Comparison of ENCODE assay signal across 27 cellular contexts in the genomic region with DNA sequence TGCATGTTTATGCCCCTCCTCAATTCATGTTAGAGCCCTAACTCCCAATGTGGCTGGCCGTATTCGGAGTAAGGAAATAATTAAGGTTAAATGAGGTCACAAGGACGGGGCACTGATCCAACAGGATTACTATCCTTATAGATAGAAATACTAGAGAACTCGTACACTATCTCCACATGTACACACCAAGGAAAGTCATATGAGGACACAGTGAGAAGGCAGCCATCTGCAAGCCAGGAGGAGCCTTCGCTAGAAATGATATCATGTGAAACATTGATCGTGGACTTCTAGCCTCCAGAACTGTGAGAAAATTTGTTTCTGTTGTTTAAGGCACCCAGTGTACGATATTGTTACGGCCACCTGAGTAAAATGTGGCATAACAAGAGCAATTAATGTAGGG.
"Had no signal": no experiment of that assay in that cellular context is flagged by ENCODE, and none has a peak within 500 bp of the region (broad histone marks: within the 10 kb centered on the region; RNA-seq: fewer than 3 reads in every experiment).

No MANE protein-coding gene starts in this region.

- H3K79me2 ChIP-seq: parathyroid adenoma had no signal

- H3K9ac ChIP-seq: neural progenitor cell, parathyroid adenoma had no signal

- H3K4me1 ChIP-seq: colonic mucosa, neural progenitor cell, parathyroid adenoma, prostate gland had no signal

- ATAC-seq: gastroesophageal sphincter; left lung; natural killer cell treated with Interleukin-12 subunit alpha and Interleukin-12 subunit beta and Interleukin-15 and Interleukin-18, amount 100 ng/mL, for 72 hours; stimulated activated naive B cell treated with anti-CD40 and anti-IgM and Interleukin-4, amounts not matched to agents 10 μg/mL and 1 μg/mL and 100 μg/mL, for 72 hours; stimulated activated naive CD8-positive, alpha-beta T cell treated with anti-CD3 and anti-CD28 coated beads, Interleukin-15, amount 100 ng/mL, for 72 hours had no signal

- DNase-seq: cerebellar nuclear complex; colonic mucosa; effector CD4-positive, alpha-beta T cell; endodermal cell; erythroblast; glutamatergic neuron; immature natural killer cell; left lung; mesenchymal stem cell; midbrain; occipital lobe; retina; sigmoid colon; stimulated activated CD4-positive, alpha-beta T cell treated with anti-CD3 and anti-CD28 coated beads, Interleukin-2, amount 100 ng/mL, for 24 hours; stimulated activated CD4-positive, alpha-beta T cell treated with anti-CD3 and anti-CD28 coated beads, Interleukin-4, amount 100 ng/mL, for 4 hours; stimulated activated naive B cell treated with anti-CD40 and anti-IgM and Interleukin-4, amounts not matched to agents 10 μg/mL and 1 μg/mL and 100 μg/mL, for 72 hours; stimulated activated naive CD8-positive, alpha-beta T cell treated with anti-CD3 and anti-CD28 coated beads, Interleukin-15, amount 100 ng/mL, for 72 hours; substantia nigra; transverse colon had no signal

- H3K4me3 ChIP-seq: colonic mucosa, gastroesophageal sphincter, left lung, lung, neural progenitor cell, prostate gland, sigmoid colon, skin epidermis, thoracic aorta, transverse colon had no signal

- H2AFZ ChIP-seq: neural progenitor cell, parathyroid adenoma had no signal

- H3K27me3 ChIP-seq: colonic mucosa, gastroesophageal sphincter, left lung, neural progenitor cell, sigmoid colon, transverse colon had no signal

- H3K36me3 ChIP-seq: colonic mucosa, gastroesophageal sphincter, left lung, neural progenitor cell, prostate gland, sigmoid colon, thoracic aorta, transverse colon had no signal

- H3K4me2 ChIP-seq: neural progenitor cell had no signal

- H3K27ac ChIP-seq: colonic mucosa, gastroesophageal sphincter, left lung, neural progenitor cell, parathyroid adenoma, prostate gland, sigmoid colon, skin epidermis, thoracic aorta, transverse colon had no signal

- H3K9me3 ChIP-seq: colonic mucosa, gastroesophageal sphincter, left lung, prostate gland, sigmoid colon, thoracic aorta, transverse colon had no signal
